In genomic region chr2:196677404-196677803, GRCh38 we compare ENCODE assay signal across 11 cellular contexts. TPM values are rescaled to one million over a fixed set of nuclear protein-coding genes. Genes with fewer than 3 reads are reported as not detected.
A peak's percentile ranks its signal among the peaks of the same experiment; 100 is the strongest.
DNase-seq lines count a peak whose midpoint lies in the region; ATAC-seq and TF ChIP-seq lines count a peak whose summit lies in the region.
"Had no signal": no experiment of that assay in that cellular context is flagged by ENCODE, and none has a peak within 500 bp of the region (broad histone marks: within the 10 kb centered on the region; RNA-seq: fewer than 3 reads in every experiment).

No MANE protein-coding gene starts in this region.

- H3K4me1 ChIP-seq in breast epithelium (no peaks in the 10 kb centered on the region), adipocyte (ENCODE audit: control insufficient read depth, insufficient read depth, low read length) (no peaks in the 10 kb centered on the region), aorta (ENCODE audit: control insufficient read depth in 1 of 2, insufficient read depth in 2 of 2, low read length in 2 of 2) (no peaks in the 10 kb centered on the region)
- H3K4me1 ChIP-seq: heart right ventricle had no signal

- H3K4me3 ChIP-seq in breast epithelium (no peak overlapping the region), adipocyte (ENCODE audit: low read length) (no peak overlapping the region), aorta (ENCODE audit: low read length in 2 of 2) (no peak overlapping the region)
- H3K4me3 ChIP-seq: heart right ventricle had no signal

- no peaks in the 10 kb centered on the region for H3K9me3 Mint-ChIP-seq in MCF 10A (ENCODE audit: unreplicated experiment)
- no peaks in the 10 kb centered on the region for H3K9me3 Mint-ChIP-seq in activated T-cell treated with anti-CD3 and anti-CD28 coated beads, Interleukin-2, amount 50 U/mL, for 72 hours

- H3K4me1 Mint-ChIP-seq in MCF 10A (ENCODE audit: insufficient read depth, unreplicated experiment) = no peaks in the 10 kb centered on the region
- no peaks in the 10 kb centered on the region for H3K4me1 Mint-ChIP-seq in activated T-cell treated with anti-CD3 and anti-CD28 coated beads, Interleukin-2, amount 50 U/mL, for 72 hours (ENCODE audit: low read depth)
- H3K4me1 Mint-ChIP-seq: B cell had no signal

- TF ChIP-seq CTCF in MCF 10A (IDR thresholded peaks at IDR 0.05; ENCODE audit: unreplicated experiment) = no peak
- no peak for TF ChIP-seq CTCF in breast epithelium (IDR thresholded peaks at IDR 0.05)

- H3K36me3 ChIP-seq in breast epithelium (no peaks in the 10 kb centered on the region), adipocyte (ENCODE audit: control insufficient read depth, insufficient read depth, low read length, severe bottlenecking) (no peaks in the 10 kb centered on the region), aorta (ENCODE audit: control insufficient read depth in 1 of 2, insufficient read depth in 2 of 2, low read length in 1 of 2) (no peaks in the 10 kb centered on the region)
- H3K36me3 ChIP-seq: heart right ventricle had no signal

- H3K9ac ChIP-seq in adipocyte (ENCODE audit: low read length) = no peak overlapping the region

- H3K4me3 Mint-ChIP-seq in MCF 10A (ENCODE audit: unreplicated experiment) = no peak overlapping the region
- no peak overlapping the region for H3K4me3 Mint-ChIP-seq in activated T-cell treated with anti-CD3 and anti-CD28 coated beads, Interleukin-2, amount 50 U/mL, for 72 hours
- H3K4me3 Mint-ChIP-seq: B cell had no signal

- 89 to 94% methylated on average over 5 of the region's 5 CpGs for WGBS in aorta, 2 donors

- peak; percentile 77 for DNase-seq in MCF 10A (ENCODE audit: unreplicated experiment)
- DNase-seq in breast epithelium (ENCODE audit: low spot score in 2 of 2) = no peak
- DNase-seq in adipocyte (ENCODE audit: low read depth) = peak; percentile 26
- peak; percentile 11 for DNase-seq in foreskin melanocyte
- DNase-seq in central memory CD4-positive, alpha-beta T cell = no peak
- no peak for DNase-seq in aorta
- DNase-seq in activated T-cell treated with anti-CD3 and anti-CD28 coated beads, Interleukin-2, amount 50 U/mL, for 72 hours = no peak
- DNase-seq: heart right ventricle had no signal

- no TSS peak for BruUV-seq in MCF 10A (replicated peaks; lab: Mats Ljungman, UMichigan)

- POLR2A ChIA-PET in MCF 10A (lab: Yijun Ruan, JAX) = interaction anchor here (0.9 to 1.8 kb wide), 4 partner anchors 19 to 196 kb away, joined by 3 to 9 read pairs (median 4); partner anchors contain the start of gene GTF3C3

- no peak for TF ChIP-seq POLR2A in breast epithelium (IDR thresholded peaks at IDR 0.05)

- intact Hi-C loops in MCF 10A (cut with micrococcal nuclease) (no loop called here), breast epithelium (cut with DNase I; ENCODE audit: low total_unique reads) (no loop called here), aorta (cut with DNase I) (no loop called here)

- CTCF ChIA-PET in MCF 10A (lab: Yijun Ruan, JAX) = interaction anchor here (0.6 to 1.1 kb wide), 2 partner anchors 10 to 12 kb away, joined by 3 to 4 read pairs; no protein-coding TSS in a partner anchor

- ATAC-seq in GM21825 (IDR thresholded peaks at IDR 0.05; ENCODE audit: unreplicated experiment) = no peak
- ATAC-seq in aorta (ENCODE audit: low FRiP score) = no peak
- no peak for ATAC-seq in activated T-cell treated with anti-CD3 and anti-CD28 coated beads, Interleukin-2, amount 50 U/mL, for 72 hours (replicated peaks in 1 of 2)
- ATAC-seq: activated CD4-positive, CD25-positive, alpha-beta regulatory T cell treated with anti-CD3 and anti-CD28 coated beads, Interleukin-2, amount 50 U/mL, for 24 hours had no signal

- H3K9me3 ChIP-seq in breast epithelium = no peaks in the 10 kb centered on the region
- no peaks in the 10 kb centered on the region for H3K9me3 ChIP-seq in adipocyte (ENCODE audit: control insufficient read depth, low read length)
- H3K9me3 ChIP-seq in aorta (ENCODE audit: control insufficient read depth, low read length) = no peaks in the 10 kb centered on the region
- H3K9me3 ChIP-seq: heart right ventricle had no signal

- peaks cover 5% of the 10 kb centered on the region for H3K36me3 Mint-ChIP-seq in MCF 10A (ENCODE audit: insufficient read depth, unreplicated experiment)
- H3K36me3 Mint-ChIP-seq in activated T-cell treated with anti-CD3 and anti-CD28 coated beads, Interleukin-2, amount 50 U/mL, for 72 hours (ENCODE audit: insufficient read depth in 2 of 2) = peaks cover 0 to 3% of the 10 kb centered on the region in 2 donors

- no peaks in the 10 kb centered on the region for H3K27me3 Mint-ChIP-seq in MCF 10A (ENCODE audit: insufficient read depth, unreplicated experiment)
- no peaks in the 10 kb centered on the region for H3K27me3 Mint-ChIP-seq in activated T-cell treated with anti-CD3 and anti-CD28 coated beads, Interleukin-2, amount 50 U/mL, for 72 hours (ENCODE audit: low read depth)
- H3K27me3 Mint-ChIP-seq: B cell had no signal

- H3K27ac ChIP-seq in breast epithelium (no peak overlapping the region), aorta (ENCODE audit: low read depth in 1 of 2, low read length in 2 of 2) (no peak overlapping the region)
- H3K27ac ChIP-seq: heart right ventricle had no signal

- no peak overlapping the region for H3K27ac Mint-ChIP-seq in MCF 10A (ENCODE audit: low read depth, unreplicated experiment)
- no peak overlapping the region for H3K27ac Mint-ChIP-seq in activated T-cell treated with anti-CD3 and anti-CD28 coated beads, Interleukin-2, amount 50 U/mL, for 72 hours
- H3K27ac Mint-ChIP-seq: B cell had no signal

- H3K27me3 ChIP-seq in breast epithelium (no peaks in the 10 kb centered on the region), adipocyte (replicated peaks; ENCODE audit: control insufficient read depth, insufficient read depth, low read length) (no peaks in the 10 kb centered on the region), aorta (ENCODE audit: control insufficient read depth in 1 of 2, insufficient read depth in 2 of 2, low read length in 1 of 2) (no peaks in the 10 kb centered on the region)
- H3K27me3 ChIP-seq: heart right ventricle had no signal

RNA-seq across cellular contexts. Expression of gene CCDC150, which starts 37.9 kb away (rescaled TPM):
- total RNA-seq in MCF 10A (2022) = 5.5 and 8.1 TPM in 2 replicates
- 1 to 10 TPM; 2.0 to 5.9 (median 3.8) TPM for total RNA-seq in breast epithelium
- 1 to 10 TPM; 1.6 to 3.3 TPM for total RNA-seq in aorta
- under 1 TPM; 0.75 to 0.79 TPM for polyA plus RNA-seq in aorta
- 10 to 100 TPM; 20.9 to 22.2 TPM for total RNA-seq in activated T-cell treated with anti-CD3 and anti-CD28 coated beads, Interleukin-2, amount 50 U/mL, for 72 hours

Comparison
In these comparisons a context has a peak if more than half of its experiments do, and no peak if none do; other contexts are left out.
1. DNase-seq: peak in MCF 10A (single experiment), adipocyte (single experiment) and foreskin melanocyte (single experiment); none in breast epithelium (0 of 2), central memory CD4-positive, alpha-beta T cell (single experiment), aorta (0 of 2) and activated T-cell treated with anti-CD3 and anti-CD28 coated beads, Interleukin-2, amount 50 U/mL, for 72 hours (0 of 2).